8 cellular contexts compared by ENCODE assay signal in genomic region chr12:54017027-54017788, GRCh38. TPM values are rescaled to one million over a fixed set of nuclear protein-coding genes. Genes with fewer than 3 reads are reported as not detected.
DNase-seq lines count a peak whose midpoint lies in the region; ATAC-seq and TF ChIP-seq lines count a peak whose summit lies in the region.

No MANE protein-coding gene starts in this region.

- DNase-seq in GM12864 (ENCODE audit: low read depth) (no peak), LHCN-M2 (ENCODE audit: low read depth) (peak; percentile 68), WERI-Rb-1 (peak; percentile 77), right atrium auricular region (ENCODE audit: low spot score) (no peak), smooth muscle cell (lab: John Stamatoyannopoulos, UW; ENCODE audit: unreplicated experiment) (no peak), thyroid gland (no peak), posterior vena cava (ENCODE audit: low spot score) (no peak)

- no peaks in the 10 kb centered on the region for H4K20me1 ChIP-seq in smooth muscle cell (ENCODE audit: low read depth)

- intact Hi-C loops in thyroid gland (cut with DNase I) = no loop called here
- intact Hi-C loops in posterior vena cava (cut with DNase I) = no loop called here

- peak overlapping the region; percentile 82 for H3K4me2 ChIP-seq in smooth muscle cell

- 5% methylated on average over 22 of the region's 24 CpGs for WGBS in smooth muscle cell (ENCODE audit: low lambda C conversion rate)
- WGBS in thyroid gland, 2 donors = 3 to 5% methylated on average over 24 of the region's 24 CpGs

- H3K27me3 ChIP-seq in WERI-Rb-1 (ENCODE audit: insufficient read depth, low read depth, severe bottlenecking) = no peaks in the 10 kb centered on the region
- peaks cover 23 to 43% of the 10 kb centered on the region in 2 donors for H3K27me3 ChIP-seq in right atrium auricular region
- H3K27me3 ChIP-seq in smooth muscle cell (ENCODE audit: low read depth) = peaks cover 90% of the 10 kb centered on the region
- H3K27me3 ChIP-seq in thyroid gland = peaks cover 77% of the 10 kb centered on the region

- no peaks in the 10 kb centered on the region for H3F3A ChIP-seq in smooth muscle cell (ENCODE audit: low read depth)

- H3K27ac ChIP-seq in WERI-Rb-1 (peak overlapping the region; percentile 97), right atrium auricular region (peak overlapping the region; percentile 17 to 54), smooth muscle cell (ENCODE audit: low read depth) (peak overlapping the region; percentile 20), thyroid gland (no peak overlapping the region)

- H3K79me2 ChIP-seq in smooth muscle cell (ENCODE audit: low read depth) = peaks cover 11% of the 10 kb centered on the region

- no peak for TF ChIP-seq POLR2A in thyroid gland (IDR thresholded peaks at IDR 0.05)

- H3K9me3 ChIP-seq in WERI-Rb-1 (ENCODE audit: severe bottlenecking) (no peaks in the 10 kb centered on the region), right atrium auricular region (no peaks in the 10 kb centered on the region), smooth muscle cell (replicated peaks; ENCODE audit: low read depth) (no peaks in the 10 kb centered on the region), thyroid gland (no peaks in the 10 kb centered on the region)

- H2AFZ ChIP-seq in smooth muscle cell (ENCODE audit: low read depth) = peak overlapping the region; percentile 28

- H3K4me3 ChIP-seq in GM12864 (ENCODE audit: low read depth, low read length) (peak overlapping the region; percentile 54), WERI-Rb-1 (ENCODE audit: low read depth, low read length) (peak overlapping the region; percentile 73), right atrium auricular region (peak overlapping the region; percentile 35 to 53), smooth muscle cell (peak overlapping the region; percentile 42), thyroid gland (replicated peaks in 1 of 3) (peak overlapping the region in 1 of 3 donors; percentile 20)

- H3K4me1 ChIP-seq in right atrium auricular region = peaks cover 0 to 47% of the 10 kb centered on the region in 2 donors
- peaks cover 3% of the 10 kb centered on the region for H3K4me1 ChIP-seq in smooth muscle cell (ENCODE audit: low read depth)
- H3K4me1 ChIP-seq in thyroid gland = peaks cover 6 to 31% of the 10 kb centered on the region in 2 donors

- TF ChIP-seq CTCF in GM12864 (IDR thresholded peaks at IDR 0.05; ENCODE audit: low read depth, low read length, missing control alignments) (peak; percentile 23), WERI-Rb-1 (IDR thresholded peaks at IDR 0.05; ENCODE audit: low read depth, low read length) (peak; percentile 15; the same call in 1 of the 2 replicates), right atrium auricular region (IDR thresholded peaks at IDR 0.05) (no peak), smooth muscle cell (IDR thresholded peaks at IDR 0.05; ENCODE audit: borderline replicate concordance, insufficient read depth, poor library complexity, severe bottlenecking) (no peak), thyroid gland (IDR thresholded peaks at IDR 0.05) (no peak)

- ATAC-seq in GM21825 (IDR thresholded peaks at IDR 0.05; ENCODE audit: unreplicated experiment) = peak; percentile 26

- H3K36me3 ChIP-seq in WERI-Rb-1 (no peaks in the 10 kb centered on the region; the same call in 1 of the 2 replicates), right atrium auricular region (no peaks in the 10 kb centered on the region), smooth muscle cell (ENCODE audit: low read depth) (no peaks in the 10 kb centered on the region), thyroid gland (no peaks in the 10 kb centered on the region)

- H3K9ac ChIP-seq in smooth muscle cell (ENCODE audit: low read depth) = no peak overlapping the region

RNA-seq across cellular contexts. Expression of gene HOXC8, which starts 8.4 kb away (rescaled TPM):
- total RNA-seq in LHCN-M2 (2014; rRNA removed) = 8.7 and 10.0 TPM in 2 replicates
- polyA plus RNA-seq in LHCN-M2 (2012) = 29.8 TPM
- total RNA-seq in right atrium auricular region = not detected
- 1.4 and 1.6 TPM in 2 replicates for total RNA-seq in smooth muscle cell
- polyA plus RNA-seq in smooth muscle cell = 3.8 and 4.4 TPM in 2 replicates
- not detected for total RNA-seq in thyroid gland
- total RNA-seq in posterior vena cava = 10 to 100 TPM; 13.5 to 22.4 TPM

RNA-seq across cellular contexts. Expression of gene HOXC6, which starts 11.0 kb away (rescaled TPM):
- 5.3 and 5.6 TPM in 2 replicates for total RNA-seq in LHCN-M2 (2014; rRNA removed)
- polyA plus RNA-seq in LHCN-M2 (2012) = 24.5 TPM
- total RNA-seq in right atrium auricular region = not detected
- total RNA-seq in smooth muscle cell = 3.0 and 3.1 TPM in 2 replicates
- polyA plus RNA-seq in smooth muscle cell = 8.3 and 12.3 TPM in 2 replicates
- total RNA-seq in thyroid gland = not detected
- total RNA-seq in posterior vena cava = 10 to 100 TPM; 23.5 to 31.1 TPM

RNA-seq across cellular contexts. Expression of gene HOXC5, which starts 15.6 kb away (rescaled TPM):
- total RNA-seq in LHCN-M2 (2014; rRNA removed) = 1.8 and 2.9 TPM in 2 replicates
- 0.55 TPM for polyA plus RNA-seq in LHCN-M2 (2012)
- under 1 TPM in 1 of 2 donors, not detected in 1; 0.33 TPM for total RNA-seq in right atrium auricular region
- 1.3 TPM in 1 of 2 replicates, not detected in the other for total RNA-seq in smooth muscle cell
- polyA plus RNA-seq in smooth muscle cell = 0.54 TPM in 1 of 2 replicates, not detected in the other
- under 1 TPM in 1 of 4 donors, not detected in 3; 0.27 TPM for total RNA-seq in thyroid gland
- total RNA-seq in posterior vena cava = 1 to 10 TPM; 2.9 to 5.6 TPM

RNA-seq across cellular contexts. Expression of gene HOXC9, which starts 17.2 kb away (rescaled TPM):
- total RNA-seq in LHCN-M2 (2014; rRNA removed) = 7.8 and 8.8 TPM in 2 replicates
- polyA plus RNA-seq in LHCN-M2 (2012) = 12.1 TPM
- not detected for total RNA-seq in right atrium auricular region
- total RNA-seq in smooth muscle cell = 0.54 and 1.2 TPM in 2 replicates
- polyA plus RNA-seq in smooth muscle cell = 2.5 and 2.7 TPM in 2 replicates
- under 1 TPM in 2 of 4 donors, not detected in 2; 0.22 to 0.27 TPM for total RNA-seq in thyroid gland
- total RNA-seq in posterior vena cava = 10 to 100 TPM in 1 of 2 donors, 1 to 10 TPM in 1; 7.0 to 12.0 TPM

RNA-seq across cellular contexts. Expression of gene HOXC10, which starts 32.3 kb away (rescaled TPM):
- total RNA-seq in LHCN-M2 (2014; rRNA removed) (6.9 and 7.5 TPM in 2 replicates), right atrium auricular region (not detected), smooth muscle cell (not detected in 2 replicates), thyroid gland (not detected), posterior vena cava (10 to 100 TPM; 27.9 to 35.5 TPM)
- polyA plus RNA-seq in LHCN-M2 (2012) = 15.9 TPM
- 0.66 and 0.67 TPM in 2 replicates for polyA plus RNA-seq in smooth muscle cell

Comparison
In these comparisons a context has a peak if more than half of its experiments do, and no peak if none do; other contexts are left out.
1. DNase-seq: peak in LHCN-M2 (single experiment) and WERI-Rb-1 (single experiment); none in GM12864 (single experiment), right atrium auricular region (single experiment), smooth muscle cell (single experiment), thyroid gland (0 of 2) and posterior vena cava (single experiment).
2. CTCF ChIP-seq: peak in GM12864 (single experiment) and WERI-Rb-1 (single experiment); none in right atrium auricular region (0 of 2), smooth muscle cell (single experiment) and thyroid gland (0 of 6).
3. H3K27ac ChIP-seq: peak in WERI-Rb-1 (single experiment), right atrium auricular region (2 of 2) and smooth muscle cell (single experiment); none in thyroid gland (0 of 3).